37 cellular contexts compared by ENCODE assay signal in genomic region chr3:118550556-118550955, GRCh38.
"Had no signal": no experiment of that assay in that cellular context is flagged by ENCODE, and none has a peak within 500 bp of the region (broad histone marks: within the 10 kb centered on the region; RNA-seq: fewer than 3 reads in every experiment).

No MANE protein-coding gene starts in this region.

- H3K9me3 ChIP-seq: adrenal gland, body of pancreas, breast epithelium had no signal

- FAIRE-seq: astrocyte, TTC549 had no signal

- H3K4me1 Mint-ChIP-seq: activated B cell treated with CpG ODN at 0.5 μM for 24 hours; activated CD4-positive, alpha-beta T cell treated with anti-CD3 and anti-CD28 coated beads, Interleukin-2, amount 10 ng/mL, durations not matched to agents 24 days and 14 days; activated naive CD8-positive, alpha-beta T cell treated with anti-CD3 and anti-CD28 coated beads for 36 hours; activated T-helper 17 cell treated with anti-CD3 and anti-CD28 coated beads, Interleukin-2, amount 50 U/mL, for 72 hours had no signal

- H3K27me3 ChIP-seq: adrenal gland, body of pancreas, brain microvascular endothelial cell, breast epithelium had no signal

- H3K4me1 ChIP-seq: adrenal gland, body of pancreas, breast epithelium had no signal

- H3K36me3 Mint-ChIP-seq: activated CD4-positive, alpha-beta memory T cell treated with anti-CD3 and anti-CD28 coated beads for 36 hours; activated naive CD4-positive, alpha-beta T cell treated with anti-CD3 and anti-CD28 coated beads, Interleukin-2, amount 50 U/mL, for 72 hours; activated naive CD8-positive, alpha-beta T cell treated with anti-CD3 and anti-CD28 coated beads for 36 hours had no signal

- DNase-seq: activated B cell treated with CpG ODN at 0.5 μM for 24 hours; activated CD4-positive, alpha-beta memory T cell treated with anti-CD3 and anti-CD28 coated beads for 36 hours; activated CD4-positive, alpha-beta T cell treated with anti-CD3 and anti-CD28 coated beads for 4 hours; activated CD4-positive, alpha-beta T cell treated with anti-CD3 and anti-CD28 coated beads, Interleukin-2, amount 10 ng/mL, durations not matched to agents 24 days and 14 days; activated CD4-positive, alpha-beta T cell treated with anti-CD3 and anti-CD28 coated beads, Interleukin-2, amount 50 U/mL, for 1 hour; activated CD4-positive, alpha-beta T cell treated with anti-CD3 and anti-CD28 coated beads, Interleukin-2, amount 50 U/mL, for 4 hours; activated CD4-positive, CD25-positive, alpha-beta regulatory T cell treated with anti-CD3 and anti-CD28 coated beads, Interleukin-2, amount 50 U/mL, for 72 hours; activated CD8-positive, alpha-beta memory T cell treated with anti-CD3 and anti-CD28 coated beads, Interleukin-2, amount 50 U/mL, for 4 hours; activated CD8-positive, alpha-beta T cell treated with anti-CD3 and anti-CD28 coated beads for 36 hours; activated effector memory CD4-positive, alpha-beta T cell treated with anti-CD3 and anti-CD28 coated beads, Interleukin-2, amount 50 U/mL, for 16 hours; activated gamma-delta T cell treated with Interleukin-2 at 50 U/mL for 16 hours; activated naive CD4-positive, alpha-beta T cell; activated naive CD4-positive, alpha-beta T cell treated with anti-CD3 and anti-CD28 coated beads for 36 hours; activated naive CD4-positive, alpha-beta T cell treated with anti-CD3 and anti-CD28 coated beads, Interleukin-2, amount 50 U/mL, for 16 hours; activated naive CD8-positive, alpha-beta T cell treated with anti-CD3 and anti-CD28 coated beads for 36 hours; activated T-cell treated with anti-CD3 and anti-CD28 coated beads for 4 hours; activated T-cell treated with anti-CD3 and anti-CD28 coated beads, Interleukin-2, amount 50 U/mL, for 1 hour; activated T-cell treated with anti-CD3 and anti-CD28 coated beads, Interleukin-2, amount 50 U/mL, for 4 hours; activated T-cell treated with anti-CD3 and anti-CD28 coated beads, Interleukin-2, amount 50 U/mL, for 72 hours; adrenal gland; amniotic stem cell; aorta; body of pancreas; brain microvascular endothelial cell; central memory CD4-positive, alpha-beta T cell; T-helper 1 cell; T-helper 2 cell; T-helper 9 cell had no signal

- H3K36me3 ChIP-seq: adrenal gland, brain microvascular endothelial cell, breast epithelium had no signal

- H3K27me3 Mint-ChIP-seq: activated B cell treated with CpG ODN at 0.5 μM for 24 hours; activated CD4-positive, alpha-beta memory T cell treated with anti-CD3 and anti-CD28 coated beads for 36 hours; activated CD4-positive, alpha-beta T cell treated with anti-CD3 and anti-CD28 coated beads, Interleukin-2, amount 10 ng/mL, durations not matched to agents 24 days and 14 days; activated CD8-positive, alpha-beta T cell treated with anti-CD3 and anti-CD28 coated beads for 36 hours; activated naive CD8-positive, alpha-beta T cell treated with anti-CD3 and anti-CD28 coated beads for 36 hours; activated T-helper 17 cell treated with anti-CD3 and anti-CD28 coated beads, Interleukin-2, amount 50 U/mL, for 72 hours had no signal

- ATAC-seq: activated CD8-positive, alpha-beta T cell treated with anti-CD3 and anti-CD28 coated beads for 36 hours; activated naive CD4-positive, alpha-beta T cell treated with anti-CD3 and anti-CD28 coated beads, Interleukin-2, amount 50 U/mL, for 72 hours; activated T-cell treated with anti-CD3 and anti-CD28 coated beads, Interleukin-2, amount 50 U/mL, for 4 hours; activated T-cell treated with anti-CD3 and anti-CD28 coated beads, Interleukin-2, amount 50 U/mL, for 72 hours; activated T-helper 17 cell treated with anti-CD3 and anti-CD28 coated beads, Interleukin-2, amount 50 U/mL, for 72 hours; body of pancreas had no signal

- H3K9me3 Mint-ChIP-seq: activated B cell treated with CpG ODN at 0.5 μM for 24 hours; activated CD4-positive, alpha-beta T cell treated with anti-CD3 and anti-CD28 coated beads, Interleukin-2, amount 10 ng/mL, durations not matched to agents 24 days and 14 days; activated CD8-positive, alpha-beta T cell treated with anti-CD3 and anti-CD28 coated beads for 36 hours; activated naive CD4-positive, alpha-beta T cell treated with anti-CD3 and anti-CD28 coated beads for 36 hours; activated naive CD4-positive, alpha-beta T cell treated with anti-CD3 and anti-CD28 coated beads, Interleukin-2, amount 50 U/mL, for 72 hours; activated naive CD8-positive, alpha-beta T cell treated with anti-CD3 and anti-CD28 coated beads for 36 hours; activated T-helper 1 cell treated with anti-CD3 and anti-CD28 coated beads, Interleukin-12 subunit alpha, Interleukin-12 subunit beta, Interleukin-2, Interleukin-4 antibody, amounts not matched to agents 30 ng/mL and 10 ng/mL and 1 ng/mL, durations not matched to agents 14 hours and 24 hours and 36 hours; activated T-helper 17 cell treated with anti-CD3 and anti-CD28 coated beads, Interleukin-2, amount 50 U/mL, for 72 hours; T-helper 1 cell treated with Interleukin-12 subunit alpha and Interleukin-12 subunit beta and Interleukin-4 antibody, amounts not matched to agents 30 μg/mL and 1 μg/mL, for 36 hours; T-helper 2 cell treated with Interferon-gamma antibody and Interleukin-4, amounts not matched to agents 5 μg/mL and 100 μg/mL, for 36 hours had no signal

- H3K4me3 ChIP-seq: adrenal gland, body of pancreas, breast epithelium had no signal

- H3K27ac ChIP-seq: adrenal gland, body of pancreas, brain microvascular endothelial cell, breast epithelium, VCaP had no signal

- H3K4me3 Mint-ChIP-seq: activated B cell treated with CpG ODN at 0.5 μM for 24 hours; activated CD4-positive, alpha-beta memory T cell treated with anti-CD3 and anti-CD28 coated beads for 36 hours; activated CD4-positive, alpha-beta T cell treated with anti-CD3 and anti-CD28 coated beads, Interleukin-2, amount 10 ng/mL, durations not matched to agents 24 days and 14 days; activated CD8-positive, alpha-beta T cell treated with anti-CD3 and anti-CD28 coated beads for 36 hours; activated naive CD4-positive, alpha-beta T cell treated with anti-CD3 and anti-CD28 coated beads for 36 hours; activated naive CD8-positive, alpha-beta T cell treated with anti-CD3 and anti-CD28 coated beads for 36 hours; activated T-cell treated with anti-CD3 and anti-CD28 coated beads, Interleukin-2, amount 50 U/mL, for 4 hours; activated T-cell treated with anti-CD3 and anti-CD28 coated beads, Interleukin-2, amount 50 U/mL, for 72 hours; activated T-helper 1 cell treated with anti-CD3 and anti-CD28 coated beads, Interleukin-12 subunit alpha, Interleukin-12 subunit beta, Interleukin-2, Interleukin-4 antibody, amounts not matched to agents 30 ng/mL and 10 ng/mL and 1 ng/mL, durations not matched to agents 14 hours and 24 hours and 36 hours; activated T-helper 17 cell treated with anti-CD3 and anti-CD28 coated beads, Interleukin-2, amount 50 U/mL, for 72 hours; T-helper 1 cell treated with Interleukin-12 subunit alpha and Interleukin-12 subunit beta and Interleukin-4 antibody, amounts not matched to agents 30 μg/mL and 1 μg/mL, for 36 hours; T-helper 2 cell treated with Interferon-gamma antibody and Interleukin-4, amounts not matched to agents 5 μg/mL and 100 μg/mL, for 36 hours had no signal

- H3K27ac Mint-ChIP-seq: activated B cell treated with CpG ODN at 0.5 μM for 24 hours; activated CD4-positive, alpha-beta memory T cell treated with anti-CD3 and anti-CD28 coated beads for 36 hours; activated CD4-positive, alpha-beta T cell treated with anti-CD3 and anti-CD28 coated beads, Interleukin-2, amount 10 ng/mL, durations not matched to agents 24 days and 14 days; activated CD8-positive, alpha-beta T cell treated with anti-CD3 and anti-CD28 coated beads for 36 hours; activated naive CD4-positive, alpha-beta T cell treated with anti-CD3 and anti-CD28 coated beads for 36 hours; activated naive CD4-positive, alpha-beta T cell treated with anti-CD3 and anti-CD28 coated beads, Interleukin-2, amount 50 U/mL, for 72 hours; activated naive CD8-positive, alpha-beta T cell treated with anti-CD3 and anti-CD28 coated beads for 36 hours; activated T-cell treated with anti-CD3 and anti-CD28 coated beads, Interleukin-2, amount 50 U/mL, for 72 hours; activated T-helper 1 cell treated with anti-CD3 and anti-CD28 coated beads, Interleukin-12 subunit alpha, Interleukin-12 subunit beta, Interleukin-2, Interleukin-4 antibody, amounts not matched to agents 30 ng/mL and 10 ng/mL and 1 ng/mL, durations not matched to agents 14 hours and 24 hours and 36 hours; activated T-helper 17 cell treated with anti-CD3 and anti-CD28 coated beads, Interleukin-2, amount 50 U/mL, for 72 hours; T-helper 1 cell treated with Interleukin-12 subunit alpha and Interleukin-12 subunit beta and Interleukin-4 antibody, amounts not matched to agents 30 μg/mL and 1 μg/mL, for 36 hours; T-helper 2 cell treated with Interferon-gamma antibody and Interleukin-4, amounts not matched to agents 5 μg/mL and 100 μg/mL, for 36 hours had no signal
